9 cellular contexts compared by ENCODE assay signal in genomic region chrX:102651968-102652744, GRCh38. TPM values are rescaled to one million over a fixed set of nuclear protein-coding genes. Genes with fewer than 3 reads are reported as not detected.
DNase-seq lines count a peak whose midpoint lies in the region; ATAC-seq and TF ChIP-seq lines count a peak whose summit lies in the region.
"Had no signal": no experiment of that assay in that cellular context is flagged by ENCODE, and none has a peak within 500 bp of the region (broad histone marks: within the 10 kb centered on the region; RNA-seq: fewer than 3 reads in every experiment).

No MANE protein-coding gene starts in this region.

- peak; percentile 57 for DNase-seq in activated CD8-positive, alpha-beta T cell treated with anti-CD3 and anti-CD28 coated beads, Interleukin-2, amount 10 ng/mL, durations not matched to agents 7 days and 5 days
- DNase-seq in endodermal cell, result peak; percentile 66
- no peak for DNase-seq in stomach
- DNase-seq in NK-92 (lab: John Stamatoyannopoulos, UW; ENCODE audit: unreplicated experiment), result no peak
- DNase-seq in NCI-H69 (lab: John Stamatoyannopoulos, UW), result no peak

- H3K4me3 Mint-ChIP-seq in activated CD8-positive, alpha-beta T cell treated with anti-CD3 and anti-CD28 coated beads, Interleukin-2, amount 10 ng/mL, durations not matched to agents 7 days and 5 days, result peak overlapping the region; percentile 84
- H3K4me3 Mint-ChIP-seq in endodermal cell, result peak overlapping the region; percentile 70

- no peaks in the 10 kb centered on the region for H3K36me3 Mint-ChIP-seq in activated CD8-positive, alpha-beta T cell treated with anti-CD3 and anti-CD28 coated beads, Interleukin-2, amount 10 ng/mL, durations not matched to agents 7 days and 5 days (ENCODE audit: low read depth)
- peaks cover 3% of the 10 kb centered on the region for H3K36me3 Mint-ChIP-seq in endodermal cell (ENCODE audit: low read depth)

- TF ChIP-seq EP300 in stomach (IDR thresholded peaks at IDR 0.05), result no peak

- POLR2A ChIA-PET in activated CD8-positive, alpha-beta T cell treated with anti-CD3 and anti-CD28 coated beads, Interleukin-2, amount 10 ng/mL, durations not matched to agents 7 days and 5 days (lab: Charles Lee), result interaction anchor here (0.6 kb wide), 2 partner anchors 720 to 1711 kb away, joined by 3 read pairs; partner anchors contain the start of gene ZMAT1

- intact Hi-C loops in stomach (cut with DNase I; ENCODE audit: low total_unique reads), result no loop called here

- H3K9ac ChIP-seq in endodermal cell (ENCODE audit: extremely low read depth, low read length, poor library complexity, severe bottlenecking), result peak overlapping the region; percentile 6

- peaks cover 17% of the 10 kb centered on the region for H3K4me1 Mint-ChIP-seq in activated CD8-positive, alpha-beta T cell treated with anti-CD3 and anti-CD28 coated beads, Interleukin-2, amount 10 ng/mL, durations not matched to agents 7 days and 5 days (ENCODE audit: low read depth)
- no peaks in the 10 kb centered on the region for H3K4me1 Mint-ChIP-seq in endodermal cell

- H3K27me3 ChIP-seq in endodermal cell (ENCODE audit: control insufficient read depth, insufficient read depth, low read length, poor library complexity, severe bottlenecking) (no peaks in the 10 kb centered on the region), mononuclear cell (ENCODE audit: insufficient read depth, low read length) (no peaks in the 10 kb centered on the region), stomach (peaks cover 0 to 8% (median 0%) of the 10 kb centered on the region in 3 donors)

- ATAC-seq in GM18502 (IDR thresholded peaks at IDR 0.05; ENCODE audit: poor library complexity, unreplicated experiment), result peak; percentile 81
- ATAC-seq in HG03469 (IDR thresholded peaks at IDR 0.05; ENCODE audit: unreplicated experiment), result peak; percentile 80
- peak; percentile 63 for ATAC-seq in activated CD8-positive, alpha-beta T cell treated with anti-CD3 and anti-CD28 coated beads, Interleukin-2, amount 10 ng/mL, durations not matched to agents 7 days and 5 days

- H3K4me3 ChIP-seq in endodermal cell (ENCODE audit: low read length) (peak overlapping the region; percentile 73), mononuclear cell (ENCODE audit: low read length) (peak overlapping the region; percentile 45), stomach (peak overlapping the region; percentile 48 to 59 (median 55))
- H3K4me3 ChIP-seq: SK-N-MC had no signal

- 8% methylated on average over 22 of the region's 28 CpGs; no CpG with 5 or more reads in 1 of the 2 experiments for WGBS in endodermal cell (ENCODE audit: insufficient coverage in 1 of 2, insufficient read length in 1 of 2), 2 experiments
- WGBS in stomach, 5 donors, result 21 to 42% (median 26%) methylated on average over 11 to 28 of the region's 28 CpGs

- no peaks in the 10 kb centered on the region for H3K36me3 ChIP-seq in endodermal cell (ENCODE audit: control insufficient read depth, insufficient read depth, low read length)
- H3K36me3 ChIP-seq in stomach, result no peaks in the 10 kb centered on the region

- TF ChIP-seq CTCF in endodermal cell (conservative IDR thresholded peaks at IDR 0.05) (peak; percentile 75), stomach (IDR thresholded peaks at IDR 0.05) (peak in 3 of 7 experiments; percentile 19 to 42 (median 27))

- H3K9me3 ChIP-seq in endodermal cell (ENCODE audit: control insufficient read depth, low read length) (no peaks in the 10 kb centered on the region), mononuclear cell (ENCODE audit: low read depth, low read length) (no peaks in the 10 kb centered on the region), stomach (no peaks in the 10 kb centered on the region)

- no peaks in the 10 kb centered on the region for H3K9me3 Mint-ChIP-seq in activated CD8-positive, alpha-beta T cell treated with anti-CD3 and anti-CD28 coated beads, Interleukin-2, amount 10 ng/mL, durations not matched to agents 7 days and 5 days (ENCODE audit: insufficient read depth)
- peaks cover 60% of the 10 kb centered on the region for H3K9me3 Mint-ChIP-seq in endodermal cell

- H3K27ac Mint-ChIP-seq in activated CD8-positive, alpha-beta T cell treated with anti-CD3 and anti-CD28 coated beads, Interleukin-2, amount 10 ng/mL, durations not matched to agents 7 days and 5 days, result peak overlapping the region; percentile 67
- no peak overlapping the region for H3K27ac Mint-ChIP-seq in endodermal cell

- TF ChIP-seq POLR2A in stomach (IDR thresholded peaks at IDR 0.05), result no peak

- H3K27me3 Mint-ChIP-seq in activated CD8-positive, alpha-beta T cell treated with anti-CD3 and anti-CD28 coated beads, Interleukin-2, amount 10 ng/mL, durations not matched to agents 7 days and 5 days (ENCODE audit: low read depth), result no peaks in the 10 kb centered on the region
- H3K27me3 Mint-ChIP-seq in endodermal cell (ENCODE audit: insufficient read depth), result peaks cover 9% of the 10 kb centered on the region

- no peaks in the 10 kb centered on the region for H3K4me1 ChIP-seq in endodermal cell (ENCODE audit: control insufficient read depth, insufficient read depth, low read length)
- no peaks in the 10 kb centered on the region for H3K4me1 ChIP-seq in mononuclear cell (ENCODE audit: insufficient read depth, low read length)
- no peaks in the 10 kb centered on the region for H3K4me1 ChIP-seq in stomach

- H3K27ac ChIP-seq in endodermal cell (ENCODE audit: low read depth, low read length) (no peak overlapping the region), stomach (peak overlapping the region in 4 of 5 donors; percentile 73 to 85 (median 74))
- H3K27ac ChIP-seq: SK-N-MC had no signal

- CTCF ChIA-PET in activated CD8-positive, alpha-beta T cell treated with anti-CD3 and anti-CD28 coated beads, Interleukin-2, amount 10 ng/mL, durations not matched to agents 7 days and 5 days (lab: Charles Lee), result interaction anchor here (1.5 kb wide), 1 partner anchor 54 kb away, joined by 3 read pairs; no protein-coding TSS in a partner anchor

RNA-seq across cellular contexts. Expression of gene GPRASP1, which starts 0.9 kb away (rescaled TPM):
- total RNA-seq in activated CD8-positive, alpha-beta T cell treated with anti-CD3 and anti-CD28 coated beads, Interleukin-2, amount 10 ng/mL, durations not matched to agents 7 days and 5 days, result 1 to 10 TPM; 1.1 to 1.3 TPM
- total RNA-seq in endodermal cell (1 to 10 TPM; 2.9 to 3.7 TPM), mononuclear cell (23.3 TPM), stomach (10 to 100 TPM in 3 of 5 donors, 1 to 10 TPM in 2; 1.7 to 24.0 (median 10.3) TPM)
- polyA plus RNA-seq in endodermal cell (2013, experiment 1 of 2), result 4.3 TPM
- polyA plus RNA-seq in endodermal cell (2013, experiment 2 of 2), result 4.1 TPM
- 1 to 10 TPM; 1.4 to 3.4 (median 2.4) TPM for polyA plus RNA-seq in stomach

RNA-seq across cellular contexts. Expression of gene ARMCX5, which starts 52.8 kb away (rescaled TPM):
- total RNA-seq in activated CD8-positive, alpha-beta T cell treated with anti-CD3 and anti-CD28 coated beads, Interleukin-2, amount 10 ng/mL, durations not matched to agents 7 days and 5 days, result 1 to 10 TPM; 4.2 to 5.8 TPM
- 10 to 100 TPM; 14.2 to 15.9 TPM for total RNA-seq in endodermal cell
- 17.0 TPM for polyA plus RNA-seq in endodermal cell (2013, experiment 1 of 2)
- polyA plus RNA-seq in endodermal cell (2013, experiment 2 of 2), result 19.8 TPM
- total RNA-seq in mononuclear cell, result 16.4 TPM
- 10 to 100 TPM in 1 of 5 donors, 1 to 10 TPM in 4; 2.2 to 37.1 (median 3.5) TPM for total RNA-seq in stomach
- polyA plus RNA-seq in stomach, result 1 to 10 TPM; 5.0 to 7.0 (median 5.1) TPM

Comparison
In these comparisons a context has a peak if more than half of its experiments do, and no peak if none do; other contexts are left out.
1. DNase-seq: peak in activated CD8-positive, alpha-beta T cell treated with anti-CD3 and anti-CD28 coated beads, Interleukin-2, amount 10 ng/mL, durations not matched to agents 7 days and 5 days (single experiment) and endodermal cell (single experiment); none in stomach (single experiment), NK-92 (single experiment) and NCI-H69 (single experiment).
2. Peak in every context shown above with its lines, with median percentiles within 50 percentile points of each other: ATAC-seq and H3K4me3 ChIP-seq.